Comparison of ENCODE assay signal across 9 cellular contexts in genomic region chr20:62707981-62708521, GRCh38. TPM values are rescaled to one million over a fixed set of nuclear protein-coding genes. Genes with fewer than 3 reads are reported as not detected.
A peak's percentile ranks its signal among the peaks of the same experiment; 100 is the strongest.
DNase-seq lines count a peak whose midpoint lies in the region; ATAC-seq, FAIRE-seq and TF ChIP-seq lines count a peak whose summit lies in the region.
"Had no signal": no experiment of that assay in that cellular context is flagged by ENCODE, and none has a peak within 500 bp of the region (broad histone marks: within the 10 kb centered on the region; RNA-seq: fewer than 3 reads in every experiment).

No MANE protein-coding gene starts in this region.

- H3K4me1 ChIP-seq in astrocyte (ENCODE audit: insufficient read depth, low read length) (peaks cover 22% of the 10 kb centered on the region), neural progenitor cell (peaks cover 5% of the 10 kb centered on the region), trophoblast cell (ENCODE audit: control insufficient read depth in 1 of 2, insufficient read depth in 2 of 2, low read length in 2 of 2) (no peaks in the 10 kb centered on the region)

- H2BK12ac ChIP-seq in trophoblast cell (ENCODE audit: low read length) = no peak overlapping the region

- H3K4me1 Mint-ChIP-seq in astrocyte (ENCODE audit: low read depth, unreplicated experiment) (peaks cover 13% of the 10 kb centered on the region), neural progenitor cell (peaks cover 17% of the 10 kb centered on the region)

- no CpG with 5 or more reads among the region's 19 CpGs for WGBS in trophoblast cell (ENCODE audit: extremely low coverage, insufficient coverage, insufficient read length)

- H3K4me2 ChIP-seq in astrocyte (ENCODE audit: low read length) (peak overlapping the region; percentile 46), neural progenitor cell (peak overlapping the region; percentile 70), trophoblast cell (ENCODE audit: low read length) (no peak overlapping the region)

- H3K18ac ChIP-seq in trophoblast cell (ENCODE audit: low read length) = no peak overlapping the region

- no peaks in the 10 kb centered on the region for H3K79me1 ChIP-seq in trophoblast cell (ENCODE audit: low read length)

- H3K9ac ChIP-seq in astrocyte (ENCODE audit: low read length) (no peak overlapping the region), neural progenitor cell (no peak overlapping the region), trophoblast cell (ENCODE audit: low read length) (no peak overlapping the region)

- H3K4me3 ChIP-seq in GM12864 (ENCODE audit: low read depth, low read length) = no peak overlapping the region
- H3K4me3 ChIP-seq in astrocyte (ENCODE audit: insufficient read depth, low read depth, low read length) = no peak overlapping the region
- peak overlapping the region; percentile 36 for H3K4me3 ChIP-seq in neural progenitor cell
- no peak overlapping the region for H3K4me3 ChIP-seq in trophoblast cell (ENCODE audit: low read depth, low read length)

- H2BK5ac ChIP-seq in trophoblast cell (ENCODE audit: low read depth, low read length, poor library complexity) = no peak overlapping the region

- H2AFZ ChIP-seq in astrocyte (ENCODE audit: low read depth, low read length) = no peak overlapping the region
- H2AFZ ChIP-seq in neural progenitor cell (replicated peaks) = no peak overlapping the region
- no peak overlapping the region for H2AFZ ChIP-seq in trophoblast cell (ENCODE audit: insufficient read depth, low read length, poor library complexity)

- H4K8ac ChIP-seq in trophoblast cell (ENCODE audit: low read depth, low read length) = no peak overlapping the region

- H3K23ac ChIP-seq in trophoblast cell (ENCODE audit: low read length) = no peak overlapping the region

- H3K4me3 Mint-ChIP-seq in astrocyte (ENCODE audit: unreplicated experiment) (no peak overlapping the region), neural progenitor cell (no peak overlapping the region)

- no peak overlapping the region for H3K14ac ChIP-seq in trophoblast cell (ENCODE audit: low read length)

- no peak overlapping the region for H4K91ac ChIP-seq in trophoblast cell (ENCODE audit: low read depth, low read length)

- H3K4ac ChIP-seq in trophoblast cell (ENCODE audit: low read depth, low read length) = no peak overlapping the region

- H3K27me3 ChIP-seq in astrocyte (ENCODE audit: insufficient read depth, low read length) = peaks cover 33% of the 10 kb centered on the region
- peaks cover 78% of the 10 kb centered on the region for H3K27me3 ChIP-seq in neural progenitor cell
- H3K27me3 ChIP-seq in trophoblast cell (ENCODE audit: insufficient read depth, low read length) = peaks cover 29% of the 10 kb centered on the region

- H3K36me3 Mint-ChIP-seq in astrocyte (ENCODE audit: low read depth, unreplicated experiment) (no peaks in the 10 kb centered on the region), neural progenitor cell (no peaks in the 10 kb centered on the region)

- H4K12ac ChIP-seq in trophoblast cell (ENCODE audit: low read depth, low read length) = no peak overlapping the region

- FAIRE-seq in astrocyte (lab: Jason Lieb, UNC) = no peak

- no peak for ATAC-seq in GM18858 (IDR thresholded peaks at IDR 0.05; ENCODE audit: unreplicated experiment)

- H2AK5ac ChIP-seq in trophoblast cell (ENCODE audit: low read length) = no peak overlapping the region

- H3F3A ChIP-seq in neural progenitor cell (ENCODE audit: low read depth) = no peaks in the 10 kb centered on the region

- H3K27ac ChIP-seq in astrocyte (ENCODE audit: low read depth, low read length) (no peak overlapping the region), neural progenitor cell (no peak overlapping the region), trophoblast cell (ENCODE audit: low read depth, low read length) (no peak overlapping the region)

- H3K9me3 ChIP-seq in astrocyte (ENCODE audit: insufficient read depth, low read depth, low read length) (no peaks in the 10 kb centered on the region), neural progenitor cell (ENCODE audit: low read depth) (no peaks in the 10 kb centered on the region), trophoblast cell (ENCODE audit: insufficient read depth, low read depth, low read length) (peaks cover 7% of the 10 kb centered on the region)

- no peaks in the 10 kb centered on the region for H3K9me3 Mint-ChIP-seq in astrocyte (ENCODE audit: unreplicated experiment)
- H3K9me3 Mint-ChIP-seq in neural progenitor cell = no peaks in the 10 kb centered on the region

- H3K79me2 ChIP-seq in astrocyte (ENCODE audit: insufficient read depth, low read length) (no peaks in the 10 kb centered on the region), neural progenitor cell (ENCODE audit: low read depth) (no peaks in the 10 kb centered on the region), trophoblast cell (ENCODE audit: control insufficient read depth, insufficient read depth, low read length, poor library complexity) (no peaks in the 10 kb centered on the region)

- H3K27ac Mint-ChIP-seq in astrocyte (ENCODE audit: unreplicated experiment) (no peak overlapping the region), neural progenitor cell (no peak overlapping the region)

- H3K36me3 ChIP-seq in astrocyte (ENCODE audit: insufficient read depth, low read length) (no peaks in the 10 kb centered on the region), neural progenitor cell (no peaks in the 10 kb centered on the region), trophoblast cell (ENCODE audit: control insufficient read depth in 1 of 2, insufficient read depth in 2 of 2, low read length in 2 of 2) (no peaks in the 10 kb centered on the region)

- H3K27me3 Mint-ChIP-seq in astrocyte (ENCODE audit: low read depth, unreplicated experiment) (peaks cover 42% of the 10 kb centered on the region), neural progenitor cell (ENCODE audit: insufficient read depth, low read depth) (peaks cover 35% of the 10 kb centered on the region)

- no peak for DNase-seq in GM12864 (ENCODE audit: low read depth)
- DNase-seq in NAMALWA (ENCODE audit: low spot score) = peak; percentile 69
- DNase-seq in astrocyte (ENCODE audit: low read depth) = no peak
- peak; percentile 65 for DNase-seq in neural progenitor cell (ENCODE audit: low spot score)
- DNase-seq in trophoblast cell = no peak
- DNase-seq in GM10266 (ENCODE audit: extremely low spot score) = no peak
- DNase-seq in hypothalamus (lab: John Stamatoyannopoulos, UW) = no peak

- no peak overlapping the region for H2BK120ac ChIP-seq in trophoblast cell (ENCODE audit: insufficient read depth, low read length, poor library complexity)

- peak; percentile 48 for TF ChIP-seq CTCF in GM12864 (IDR thresholded peaks at IDR 0.05; ENCODE audit: low read depth, low read length, missing control alignments)
- peak; percentile 10 for TF ChIP-seq CTCF in astrocyte (IDR thresholded peaks at IDR 0.05; ENCODE audit: insufficient read depth, low read depth, low read length)
- TF ChIP-seq CTCF in neural progenitor cell (IDR thresholded peaks at IDR 0.05) = peak; percentile 58
- TF ChIP-seq CTCF in GM10266 (IDR thresholded peaks at IDR 0.05; ENCODE audit: control insufficient read depth, insufficient read depth, low read depth, missing control alignments) = no peak

- no peaks in the 10 kb centered on the region for H4K20me1 ChIP-seq in astrocyte (ENCODE audit: insufficient read depth, low read length)
- peaks cover 21% of the 10 kb centered on the region for H4K20me1 ChIP-seq in neural progenitor cell (ENCODE audit: low read depth)

RNA-seq across cellular contexts. Expression of gene NTSR1, which starts 0.6 kb away (rescaled TPM):
- total RNA-seq in astrocyte = 0.10 and 0.16 TPM in 2 replicates
- total RNA-seq in neural progenitor cell (ENCODE audit: low replicate concordance) = 0.12 and 0.26 TPM in 2 replicates
- 0.03 and 0.08 TPM in 2 replicates for polyA plus RNA-seq in trophoblast cell (2013)
- total RNA-seq: T-helper 1 cell treated with Interleukin-12 subunit alpha and Interleukin-12 subunit beta and Interleukin-4 antibody, amounts not matched to agents 30 ng/mL and 1 ng/mL, for 36 hours had no signal

Comparison
In these comparisons a context has a peak if more than half of its experiments do, and no peak if none do; other contexts are left out.
1. DNase-seq: peak in NAMALWA (single experiment) and neural progenitor cell (single experiment); none in GM12864 (single experiment), astrocyte (single experiment), trophoblast cell (0 of 2), GM10266 (single experiment) and hypothalamus (0 of 51).